Comparison of ENCODE assay signal across 1 cellular context in the genomic region with DNA sequence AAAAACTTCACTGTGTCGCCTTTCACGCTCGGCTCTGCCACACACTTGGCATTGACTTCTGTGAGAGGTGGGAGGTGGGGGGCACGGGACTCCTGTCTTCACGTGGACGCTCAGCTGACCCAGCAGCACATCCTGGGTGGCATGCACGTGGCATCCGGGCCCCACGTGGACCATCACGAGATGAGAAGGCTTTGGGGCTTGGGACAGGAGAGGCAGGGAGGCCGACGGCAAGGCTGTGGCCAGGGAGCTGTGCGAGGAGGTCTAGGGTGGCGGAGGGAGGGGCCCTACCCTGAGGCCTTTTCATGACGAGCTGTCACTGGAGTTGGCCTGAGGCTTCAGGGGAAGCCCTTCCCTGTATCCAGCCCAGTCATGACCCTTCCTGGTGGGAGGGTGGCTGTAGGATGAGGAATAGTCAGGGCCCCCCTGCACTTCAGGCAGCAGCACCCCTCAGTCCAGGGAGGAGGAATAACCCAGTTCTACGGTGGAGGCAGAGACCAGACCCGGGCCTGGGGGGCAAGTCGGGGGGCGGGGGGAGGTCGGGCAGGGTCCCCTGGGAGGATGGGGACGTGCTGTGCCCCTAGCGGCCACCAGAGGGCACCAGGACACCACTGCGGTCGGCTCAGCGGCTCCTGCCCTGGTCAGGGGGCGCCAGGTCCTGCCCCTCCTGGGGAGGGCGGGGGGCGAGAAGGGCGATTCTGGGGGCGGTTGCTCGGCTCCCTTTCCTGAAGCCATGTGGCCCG.
TF ChIP-seq lines count a peak whose summit lies in the region.

No MANE protein-coding gene starts in this region.

TF ChIP-seq in GM23338, 12 proteins besides CTCF, POLR2A, EP300 and RAD21 (continued from another document):
- TF ChIP-seq, protein P1, sequence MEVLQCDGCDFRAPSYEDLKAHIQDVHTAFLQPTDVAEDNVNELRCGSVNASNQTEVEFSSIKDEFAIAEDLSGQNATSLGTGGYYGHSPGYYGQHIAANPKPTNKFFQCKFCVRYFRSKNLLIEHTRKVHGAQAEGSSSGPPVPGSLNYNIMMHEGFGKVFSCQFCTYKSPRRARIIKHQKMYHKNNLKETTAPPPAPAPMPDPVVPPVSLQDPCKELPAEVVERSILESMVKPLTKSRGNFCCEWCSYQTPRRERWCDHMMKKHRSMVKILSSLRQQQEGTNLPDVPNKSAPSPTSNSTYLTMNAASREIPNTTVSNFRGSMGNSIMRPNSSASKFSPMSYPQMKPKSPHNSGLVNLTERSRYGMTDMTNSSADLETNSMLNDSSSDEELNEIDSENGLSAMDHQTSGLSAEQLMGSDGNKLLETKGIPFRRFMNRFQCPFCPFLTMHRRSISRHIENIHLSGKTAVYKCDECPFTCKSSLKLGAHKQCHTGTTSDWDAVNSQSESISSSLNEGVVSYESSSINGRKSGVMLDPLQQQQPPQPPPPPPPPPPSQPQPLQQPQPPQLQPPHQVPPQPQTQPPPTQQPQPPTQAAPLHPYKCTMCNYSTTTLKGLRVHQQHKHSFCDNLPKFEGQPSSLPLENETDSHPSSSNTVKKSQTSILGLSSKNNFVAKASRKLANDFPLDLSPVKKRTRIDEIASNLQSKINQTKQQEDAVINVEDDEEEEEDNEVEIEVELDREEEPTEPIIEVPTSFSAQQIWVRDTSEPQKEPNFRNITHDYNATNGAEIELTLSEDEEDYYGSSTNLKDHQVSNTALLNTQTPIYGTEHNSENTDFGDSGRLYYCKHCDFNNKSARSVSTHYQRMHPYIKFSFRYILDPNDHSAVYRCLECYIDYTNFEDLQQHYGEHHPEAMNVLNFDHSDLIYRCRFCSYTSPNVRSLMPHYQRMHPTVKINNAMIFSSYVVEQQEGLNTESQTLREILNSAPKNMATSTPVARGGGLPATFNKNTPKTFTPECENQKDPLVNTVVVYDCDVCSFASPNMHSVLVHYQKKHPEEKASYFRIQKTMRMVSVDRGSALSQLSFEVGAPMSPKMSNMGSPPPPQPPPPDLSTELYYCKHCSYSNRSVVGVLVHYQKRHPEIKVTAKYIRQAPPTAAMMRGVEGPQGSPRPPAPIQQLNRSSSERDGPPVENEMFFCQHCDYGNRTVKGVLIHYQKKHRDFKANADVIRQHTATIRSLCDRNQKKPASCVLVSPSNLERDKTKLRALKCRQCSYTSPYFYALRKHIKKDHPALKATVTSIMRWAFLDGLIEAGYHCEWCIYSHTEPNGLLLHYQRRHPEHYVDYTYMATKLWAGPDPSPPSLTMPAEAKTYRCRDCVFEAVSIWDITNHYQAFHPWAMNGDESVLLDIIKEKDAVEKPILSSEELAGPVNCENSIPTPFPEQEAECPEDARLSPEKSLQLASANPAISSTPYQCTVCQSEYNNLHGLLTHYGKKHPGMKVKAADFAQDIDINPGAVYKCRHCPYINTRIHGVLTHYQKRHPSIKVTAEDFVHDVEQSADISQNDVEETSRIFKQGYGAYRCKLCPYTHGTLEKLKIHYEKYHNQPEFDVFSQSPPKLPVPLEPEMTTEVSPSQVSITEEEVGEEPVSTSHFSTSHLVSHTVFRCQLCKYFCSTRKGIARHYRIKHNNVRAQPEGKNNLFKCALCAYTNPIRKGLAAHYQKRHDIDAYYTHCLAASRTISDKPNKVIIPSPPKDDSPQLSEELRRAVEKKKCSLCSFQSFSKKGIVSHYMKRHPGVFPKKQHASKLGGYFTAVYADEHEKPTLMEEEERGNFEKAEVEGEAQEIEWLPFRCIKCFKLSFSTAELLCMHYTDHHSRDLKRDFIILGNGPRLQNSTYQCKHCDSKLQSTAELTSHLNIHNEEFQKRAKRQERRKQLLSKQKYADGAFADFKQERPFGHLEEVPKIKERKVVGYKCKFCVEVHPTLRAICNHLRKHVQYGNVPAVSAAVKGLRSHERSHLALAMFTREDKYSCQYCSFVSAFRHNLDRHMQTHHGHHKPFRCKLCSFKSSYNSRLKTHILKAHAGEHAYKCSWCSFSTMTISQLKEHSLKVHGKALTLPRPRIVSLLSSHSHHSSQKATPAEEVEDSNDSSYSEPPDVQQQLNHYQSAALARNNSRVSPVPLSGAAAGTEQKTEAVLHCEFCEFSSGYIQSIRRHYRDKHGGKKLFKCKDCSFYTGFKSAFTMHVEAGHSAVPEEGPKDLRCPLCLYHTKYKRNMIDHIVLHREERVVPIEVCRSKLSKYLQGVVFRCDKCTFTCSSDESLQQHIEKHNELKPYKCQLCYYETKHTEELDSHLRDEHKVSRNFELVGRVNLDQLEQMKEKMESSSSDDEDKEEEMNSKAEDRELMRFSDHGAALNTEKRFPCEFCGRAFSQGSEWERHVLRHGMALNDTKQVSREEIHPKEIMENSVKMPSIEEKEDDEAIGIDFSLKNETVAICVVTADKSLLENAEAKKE (CRISPR knock-in tag; IDR thresholded peaks at IDR 0.05) = no peak
- no peak for TF ChIP-seq CREB1 (CRISPR knock-in tag; IDR thresholded peaks at IDR 0.05; ENCODE audit: low read depth)
- TF ChIP-seq EZH2phosphoT487 (IDR thresholded peaks at IDR 0.05; ENCODE audit: unreplicated experiment) = no peak
